In genomic region chr3:54931182-54931581, GRCh38 we compare ENCODE assay signal across 21 cellular contexts. TPM values are rescaled to one million over a fixed set of nuclear protein-coding genes. Genes with fewer than 3 reads are reported as not detected.
A peak's percentile ranks its signal among the peaks of the same experiment; 100 is the strongest.
DNase-seq lines count a peak whose midpoint lies in the region; ATAC-seq lines count a peak whose summit lies in the region.
"Had no signal": no experiment of that assay in that cellular context is flagged by ENCODE, and none has a peak within 500 bp of the region (broad histone marks: within the 10 kb centered on the region; RNA-seq: fewer than 3 reads in every experiment).

No MANE protein-coding gene starts in this region.

- DNase-seq in NCI-H748 (lab: John Stamatoyannopoulos, UW; ENCODE audit: unreplicated experiment) (peak; percentile 38), NCI-H748 treated with DMSO at 0.1 percent for 48 hours (lab: John Stamatoyannopoulos, UW) (no peak), caudate nucleus (lab: John Stamatoyannopoulos, UW) (peak in 57 of 61 donors; percentile 7 to 84 (median 49)), medulla oblongata (ENCODE audit: extremely low spot score) (peak; percentile 93), NCI-H82 treated with DMSO at 0.1 percent for 48 hours (lab: John Stamatoyannopoulos, UW; ENCODE audit: unreplicated experiment) (no peak)
- DNase-seq in stimulated activated naive CD8-positive, alpha-beta T cell treated with anti-CD3 and anti-CD28 coated beads, Interleukin-15, Interleukin-2, amounts not matched to agents 100 U/mL and 50 U/mL, for 24 hours: no peak
- DNase-seq: 8988T; activated B cell treated with CpG ODN at 0.5 μM for 24 hours; activated naive CD8-positive, alpha-beta T cell treated with anti-CD3 and anti-CD28 coated beads, Interleukin-2, amount 50 U/mL, for 24 hours; cerebellar nuclear complex; GF-D8; IMR-90; naive thymus-derived CD8-positive, alpha-beta T cell; NCI-H1092; T-helper 1 cell had no signal

- H3K27ac ChIP-seq in caudate nucleus (ENCODE audit: low read depth, low read length) (peak overlapping the region; percentile 67), temporal lobe (ENCODE audit: low read depth, low read length) (peak overlapping the region; percentile 55)
- H3K27ac ChIP-seq: tibial nerve had no signal

- no peak for ATAC-seq in stimulated activated naive CD8-positive, alpha-beta T cell treated with anti-CD3 and anti-CD28 coated beads, Interleukin-15, Interleukin-2, amounts not matched to agents 100 U/mL and 50 U/mL, for 24 hours
- ATAC-seq in HG03520 (IDR thresholded peaks at IDR 0.05; ENCODE audit: unreplicated experiment): no peak
- ATAC-seq: activated naive CD8-positive, alpha-beta T cell treated with anti-CD3 and anti-CD28 coated beads, Interleukin-2, amount 50 U/mL, for 24 hours; naive thymus-derived CD8-positive, alpha-beta T cell had no signal

RNA-seq across cellular contexts. Expression of gene LRTM1, which starts 3.3 kb away (rescaled TPM):
- total RNA-seq in temporal lobe: not detected
- total RNA-seq: activated B cell treated with CpG ODN at 0.5 μM for 24 hours; activated CD8-positive, alpha-beta memory T cell treated with anti-CD3 and anti-CD28 coated beads for 36 hours; IMR-90; liver; naive thymus-derived CD8-positive, alpha-beta T cell; pulmonary artery endothelial cell; tibial nerve had no signal

Comparison
In these comparisons a context has a peak if more than half of its experiments do, and no peak if none do; other contexts are left out.
1. DNase-seq: peak in NCI-H748 (single experiment), caudate nucleus (57 of 61) and medulla oblongata (single experiment); none in NCI-H748 treated with DMSO at 0.1 percent for 48 hours (single experiment), stimulated activated naive CD8-positive, alpha-beta T cell treated with anti-CD3 and anti-CD28 coated beads, Interleukin-15, Interleukin-2, amounts not matched to agents 100 U/mL and 50 U/mL, for 24 hours (single experiment) and NCI-H82 treated with DMSO at 0.1 percent for 48 hours (single experiment).